20 cellular contexts compared by ENCODE assay signal in genomic region chr14:72906316-72906715, GRCh38. TPM values are rescaled to one million over a fixed set of nuclear protein-coding genes. Genes with fewer than 3 reads are reported as not detected.
DNase-seq lines count a peak whose midpoint lies in the region; ATAC-seq and TF ChIP-seq lines count a peak whose summit lies in the region.
"Had no signal": no experiment of that assay in that cellular context is flagged by ENCODE, and none has a peak within 500 bp of the region (broad histone marks: within the 10 kb centered on the region; RNA-seq: fewer than 3 reads in every experiment).

No MANE protein-coding gene starts in this region.

- H3K4me3 Mint-ChIP-seq in nephron progenitor cell: no peak overlapping the region
- H3K4me3 Mint-ChIP-seq: brain, T-cell had no signal

- intact Hi-C loops in posterior vena cava (cut with DNase I): loop anchor here in 1 of 2 donors (5.0 kb wide), 1 partner anchor 389 kb away; no protein-coding TSS in a partner anchor

- no peaks in the 10 kb centered on the region for H3K36me3 Mint-ChIP-seq in nephron progenitor cell (ENCODE audit: low read depth)
- H3K36me3 Mint-ChIP-seq: brain, T-cell had no signal

- H3K4me3 ChIP-seq in retinal pigment epithelial cell (ENCODE audit: low read length): no peak overlapping the region
- H3K4me3 ChIP-seq: pancreas, Peyer's patch, stomach had no signal

- no peak for ATAC-seq in esophagus mucosa
- ATAC-seq: foreskin keratinocyte, pancreas, T-cell had no signal

- H3K4me1 Mint-ChIP-seq in nephron progenitor cell: peaks cover 43% of the 10 kb centered on the region

- H3K9me3 Mint-ChIP-seq in nephron progenitor cell: peaks cover 4% of the 10 kb centered on the region
- H3K9me3 Mint-ChIP-seq: T-cell had no signal

- DNase-seq in ELR (ENCODE audit: low read depth): peak; percentile 85
- peak; percentile 66 for DNase-seq in RPMI7951 (ENCODE audit: low read depth)
- peak; percentile 82 for DNase-seq in fibroblast of gingiva (ENCODE audit: low read depth)
- peak; percentile 38 for DNase-seq in retinal pigment epithelial cell (ENCODE audit: low read depth)
- no peak for DNase-seq in posterior vena cava (ENCODE audit: low spot score)
- DNase-seq in nephron progenitor cell: no peak
- no peak for DNase-seq in COLO829 (ENCODE audit: low spot score)
- DNase-seq: activated effector memory CD4-positive, alpha-beta T cell treated with anti-CD3 and anti-CD28 coated beads, Interleukin-2, amount 50 U/mL, for 16 hours; COR-L47; midbrain; NCI-H2081; NCI-H526; pancreas; Peyer's patch; stimulated activated CD4-positive, alpha-beta T cell treated with anti-CD3 and anti-CD28 coated beads, Interleukin-12 subunit alpha, Interleukin-12 subunit beta, amount 100 ng/mL, for 4 hours; stomach; T-cell had no signal

- TF ChIP-seq CTCF in retinal pigment epithelial cell (conservative IDR thresholded peaks at IDR 0.05; ENCODE audit: low read depth, low read length) (no peak), nephron progenitor cell (IDR thresholded peaks at IDR 0.05) (no peak)

- H3K27ac Mint-ChIP-seq in nephron progenitor cell: no peak overlapping the region
- H3K27ac Mint-ChIP-seq: brain, T-cell had no signal

- peaks cover 3% of the 10 kb centered on the region for H3K27me3 Mint-ChIP-seq in nephron progenitor cell (ENCODE audit: low read depth, poor library complexity)

RNA-seq across cellular contexts. Expression of gene DPF3, which starts 12.4 kb away (rescaled TPM):
- 4.2 and 6.5 TPM in 2 replicates for total RNA-seq in RPMI7951 (2014; rRNA removed; shearing (Covaris generic))
- total RNA-seq in posterior vena cava (under 1 TPM; 0.19 to 0.93 TPM), esophagus mucosa (1.1 TPM)

RNA-seq across cellular contexts. Expression of gene DCAF4, which starts 19.9 kb away (rescaled TPM):
- 12.7 and 22.6 TPM in 2 replicates for total RNA-seq in RPMI7951 (2014; rRNA removed; shearing (Covaris generic))
- total RNA-seq in posterior vena cava: 10 to 100 TPM in 1 of 2 donors, 1 to 10 TPM in 1; 7.4 to 11.3 TPM
- total RNA-seq in esophagus mucosa: 9.6 TPM

Comparison
In these comparisons a context has a peak if more than half of its experiments do, and no peak if none do; other contexts are left out.
1. DNase-seq: peak in ELR (single experiment), RPMI7951 (single experiment), fibroblast of gingiva (single experiment) and retinal pigment epithelial cell (single experiment); none in posterior vena cava (single experiment), nephron progenitor cell (single experiment) and COLO829 (single experiment).